ENCODE assay signal across 8 cellular contexts in genomic region chr2:101741775-101742520, GRCh38. TPM values are rescaled to one million over a fixed set of nuclear protein-coding genes. Genes with fewer than 3 reads are reported as not detected.
DNase-seq lines count a peak whose midpoint lies in the region; ATAC-seq and TF ChIP-seq lines count a peak whose summit lies in the region.

No MANE protein-coding gene starts in this region.

- no peaks in the 10 kb centered on the region for H3K27me3 Mint-ChIP-seq in activated naive CD4-positive, alpha-beta T cell treated with anti-CD3 and anti-CD28 coated beads, Interleukin-2, amount 50 U/mL, for 24 hours
- no peaks in the 10 kb centered on the region for H3K27me3 Mint-ChIP-seq in mesothelial cell of epicardium (ENCODE audit: low read depth)

- 31 to 32% methylated on average over 9 of the region's 9 CpGs for WGBS in aorta, 2 donors

- no peaks in the 10 kb centered on the region for H3K27me3 ChIP-seq in aorta (ENCODE audit: control insufficient read depth in 1 of 2, insufficient read depth in 2 of 2, low read length in 1 of 2)

- peaks cover 0 to 2% of the 10 kb centered on the region in 2 donors for H3K36me3 ChIP-seq in aorta (ENCODE audit: control insufficient read depth in 1 of 2, insufficient read depth in 2 of 2, low read length in 1 of 2)

- peak overlapping the region; percentile 39 to 73 for H3K27ac ChIP-seq in aorta (ENCODE audit: low read depth in 1 of 2, low read length in 2 of 2)

- peaks cover 4% of the 10 kb centered on the region for H3K36me3 Mint-ChIP-seq in activated naive CD4-positive, alpha-beta T cell treated with anti-CD3 and anti-CD28 coated beads, Interleukin-2, amount 50 U/mL, for 24 hours
- no peaks in the 10 kb centered on the region for H3K36me3 Mint-ChIP-seq in mesothelial cell of epicardium

- H3K9me3 Mint-ChIP-seq in activated naive CD4-positive, alpha-beta T cell treated with anti-CD3 and anti-CD28 coated beads, Interleukin-2, amount 50 U/mL, for 24 hours, result no peaks in the 10 kb centered on the region
- H3K9me3 Mint-ChIP-seq in mesothelial cell of epicardium, result no peaks in the 10 kb centered on the region

- no peaks in the 10 kb centered on the region for H3K9me3 ChIP-seq in aorta (ENCODE audit: control insufficient read depth, low read length)

- H3K4me3 Mint-ChIP-seq in activated naive CD4-positive, alpha-beta T cell treated with anti-CD3 and anti-CD28 coated beads, Interleukin-2, amount 50 U/mL, for 24 hours, result peak overlapping the region; percentile 38
- no peak overlapping the region for H3K4me3 Mint-ChIP-seq in mesothelial cell of epicardium

- DNase-seq in activated naive CD4-positive, alpha-beta T cell treated with Interleukin-2 at 50 U/mL for 16 hours, result no peak
- peak; percentile 51 for DNase-seq in ecto neural progenitor cell (ENCODE audit: low spot score)
- no peak for DNase-seq in mesothelial cell of epicardium (ENCODE audit: low spot score in 2 of 2, unreplicated experiment in 2 of 2)
- DNase-seq in aorta, result no peak
- no peak for DNase-seq in dedifferentiated amniotic fluid mesenchymal stem cell (ENCODE audit: extremely low spot score)
- no peak for DNase-seq in T-helper 9 cell

- no peak for TF ChIP-seq CTCF in mesothelial cell of epicardium (IDR thresholded peaks at IDR 0.05; ENCODE audit: unreplicated experiment)

- H3K4me1 ChIP-seq in aorta (ENCODE audit: control insufficient read depth in 1 of 2, insufficient read depth in 2 of 2, low read length in 2 of 2), result peaks cover 5 to 27% of the 10 kb centered on the region in 2 donors

- H3K4me1 Mint-ChIP-seq in activated naive CD4-positive, alpha-beta T cell treated with anti-CD3 and anti-CD28 coated beads, Interleukin-2, amount 50 U/mL, for 24 hours, result peaks cover 92% of the 10 kb centered on the region
- H3K4me1 Mint-ChIP-seq in mesothelial cell of epicardium, result peaks cover 59% of the 10 kb centered on the region

- intact Hi-C loops in aorta (cut with DNase I), result no loop called here

- no peak overlapping the region for H3K4me3 ChIP-seq in aorta (ENCODE audit: low read length in 2 of 2)

- peak; percentile 36 for ATAC-seq in aorta (ENCODE audit: low FRiP score)
- no peak for ATAC-seq in GM18867 (IDR thresholded peaks at IDR 0.05; ENCODE audit: unreplicated experiment)

- H3K27ac Mint-ChIP-seq in activated naive CD4-positive, alpha-beta T cell treated with anti-CD3 and anti-CD28 coated beads, Interleukin-2, amount 50 U/mL, for 24 hours, result peak overlapping the region; percentile 89
- peak overlapping the region; percentile 70 for H3K27ac Mint-ChIP-seq in mesothelial cell of epicardium

RNA-seq across cellular contexts. Expression of gene MAP4K4, which starts 44.4 kb away (rescaled TPM):
- total RNA-seq in mesothelial cell of epicardium (170 to 175 TPM (median 174 TPM) in 3 replicates), aorta (100 to 1,000 TPM in 1 of 2 donors, 10 to 100 TPM in 1; 85.4 to 112 TPM)
- polyA plus RNA-seq in aorta, result 10 to 100 TPM; 22.9 to 31.6 TPM
